In genomic region chr3:127363171-127363570, GRCh38 we compare ENCODE assay signal across 30 cellular contexts.
"Had no signal": no experiment of that assay in that cellular context is flagged by ENCODE, and none has a peak within 500 bp of the region (broad histone marks: within the 10 kb centered on the region; RNA-seq: fewer than 3 reads in every experiment).

No MANE protein-coding gene starts in this region.

- H3K4me1 Mint-ChIP-seq: activated CD4-positive, alpha-beta T cell treated with anti-CD3 and anti-CD28 coated beads, Interleukin-2, amount 10 ng/mL, durations not matched to agents 24 days and 14 days; activated naive CD4-positive, alpha-beta T cell treated with anti-CD3 and anti-CD28 coated beads, Interleukin-2, amount 50 U/mL, for 24 hours; activated naive CD8-positive, alpha-beta T cell treated with anti-CD3 and anti-CD28 coated beads, Interleukin-2, amount 10 ng/mL, durations not matched to agents 7 days and 5 days had no signal

- H3K36me3 ChIP-seq: ascending aorta, breast epithelium, Peyer's patch, WERI-Rb-1 had no signal

- ATAC-seq: activated CD8-positive, alpha-beta T cell treated with anti-CD3 and anti-CD28 coated beads for 36 hours; K562; PC-3 had no signal

- H3K4me1 ChIP-seq: ascending aorta, breast epithelium, Peyer's patch had no signal

- H3K4me3 ChIP-seq: ascending aorta, breast epithelium, K562, Peyer's patch had no signal

- H3K27me3 ChIP-seq: ascending aorta, breast epithelium, Peyer's patch had no signal

- H3K36me3 Mint-ChIP-seq: activated naive CD4-positive, alpha-beta T cell treated with anti-CD3 and anti-CD28 coated beads, Interleukin-2, amount 50 U/mL, for 24 hours; activated naive CD8-positive, alpha-beta T cell treated with anti-CD3 and anti-CD28 coated beads, Interleukin-2, amount 10 ng/mL, durations not matched to agents 7 days and 5 days had no signal

- H3K4me3 Mint-ChIP-seq: activated CD4-positive, alpha-beta T cell treated with anti-CD3 and anti-CD28 coated beads, Interleukin-2, amount 10 ng/mL, durations not matched to agents 24 days and 14 days; activated CD8-positive, alpha-beta T cell treated with anti-CD3 and anti-CD28 coated beads for 36 hours; activated naive CD4-positive, alpha-beta T cell treated with anti-CD3 and anti-CD28 coated beads, Interleukin-2, amount 50 U/mL, for 24 hours; activated naive CD8-positive, alpha-beta T cell treated with anti-CD3 and anti-CD28 coated beads, Interleukin-2, amount 10 ng/mL, durations not matched to agents 7 days and 5 days had no signal

- H3K9me3 ChIP-seq: ascending aorta, breast epithelium, Peyer's patch had no signal

- H3K27ac Mint-ChIP-seq: activated CD4-positive, alpha-beta T cell treated with anti-CD3 and anti-CD28 coated beads, Interleukin-2, amount 10 ng/mL, durations not matched to agents 24 days and 14 days; activated CD8-positive, alpha-beta T cell treated with anti-CD3 and anti-CD28 coated beads for 36 hours; activated naive CD4-positive, alpha-beta T cell treated with anti-CD3 and anti-CD28 coated beads, Interleukin-2, amount 50 U/mL, for 24 hours; activated naive CD8-positive, alpha-beta T cell treated with anti-CD3 and anti-CD28 coated beads, Interleukin-2, amount 10 ng/mL, durations not matched to agents 7 days and 5 days; activated T-helper 2 cell treated with anti-CD3 and anti-CD28 coated beads, Interferon-gamma antibody, Interleukin-2, Interleukin-4, amounts not matched to agents 10 μg/mL and 5 μg/mL and 100 μg/mL, durations not matched to agents 14 hours and 24 hours and 36 hours had no signal

- H3K27ac ChIP-seq: ascending aorta, breast epithelium, Peyer's patch, RWPE1, WERI-Rb-1 had no signal

- H3K9me3 Mint-ChIP-seq: activated CD4-positive, alpha-beta T cell treated with anti-CD3 and anti-CD28 coated beads, Interleukin-2, amount 10 ng/mL, durations not matched to agents 24 days and 14 days; activated CD8-positive, alpha-beta T cell treated with anti-CD3 and anti-CD28 coated beads for 36 hours; activated naive CD4-positive, alpha-beta T cell treated with anti-CD3 and anti-CD28 coated beads, Interleukin-2, amount 50 U/mL, for 24 hours; activated naive CD8-positive, alpha-beta T cell treated with anti-CD3 and anti-CD28 coated beads, Interleukin-2, amount 10 ng/mL, durations not matched to agents 7 days and 5 days; activated T-helper 2 cell treated with anti-CD3 and anti-CD28 coated beads, Interferon-gamma antibody, Interleukin-2, Interleukin-4, amounts not matched to agents 10 μg/mL and 5 μg/mL and 100 μg/mL, durations not matched to agents 14 hours and 24 hours and 36 hours had no signal

- DNase-seq: activated CD4-positive, alpha-beta T cell treated with anti-CD3 and anti-CD28 coated beads for 1 hour; activated CD4-positive, alpha-beta T cell treated with anti-CD3 and anti-CD28 coated beads, Interleukin-2, amount 10 ng/mL, durations not matched to agents 24 days and 14 days; activated CD4-positive, alpha-beta T cell treated with anti-CD3 and anti-CD28 coated beads, Interleukin-2, amount 50 U/mL, for 4 hours; activated CD4-positive, CD25-positive, alpha-beta regulatory T cell; activated CD8-positive, alpha-beta T cell treated with anti-CD3 and anti-CD28 coated beads for 36 hours; activated gamma-delta T cell; activated naive CD4-positive, alpha-beta T cell treated with Interleukin-2 at 50 U/mL for 16 hours; activated naive CD8-positive, alpha-beta T cell treated with anti-CD3 and anti-CD28 coated beads, Interleukin-2, amount 10 ng/mL, durations not matched to agents 7 days and 5 days; activated T-cell treated with anti-CD3 and anti-CD28 coated beads, Interleukin-2, amount 50 U/mL, for 1 hour; amygdala; NCI-H1105; NCI-H1417 treated with DMSO at 0.1 percent for 48 hours; NCI-H187 treated with DMSO at 0.1 percent for 48 hours; NCI-H2081; NCI-H510A; NCI-H526; NCI-H748 treated with DMSO at 0.1 percent for 48 hours; NK-92 treated with Interleukin-12 subunit alpha and Interleukin-12 subunit beta, amount 100 ng/mL, for 24 hours; PC-3; Peyer's patch; Right ventricle myocardium superior; SW 1271; T1000; WERI-Rb-1 had no signal
